11 cellular contexts compared by ENCODE assay signal in genomic region chr2:189109921-189110397, GRCh38.
A peak's percentile ranks its signal among the peaks of the same experiment; 100 is the strongest.
DNase-seq lines count a peak whose midpoint lies in the region; ATAC-seq, FAIRE-seq and TF ChIP-seq lines count a peak whose summit lies in the region.
"Had no signal": no experiment of that assay in that cellular context is flagged by ENCODE, and none has a peak within 500 bp of the region (broad histone marks: within the 10 kb centered on the region; RNA-seq: fewer than 3 reads in every experiment).

No MANE protein-coding gene starts in this region.

- no peaks in the 10 kb centered on the region for H3K9me3 ChIP-seq in GM23248 (ENCODE audit: low read depth)
- no peaks in the 10 kb centered on the region for H3K9me3 ChIP-seq in kidney (ENCODE audit: control insufficient read depth in 1 of 2, low read length in 2 of 2)
- no peaks in the 10 kb centered on the region for H3K9me3 ChIP-seq in gastrocnemius medialis
- no peaks in the 10 kb centered on the region for H3K9me3 ChIP-seq in left ventricle myocardium inferior (replicated peaks)
- H3K9me3 ChIP-seq: suprapubic skin had no signal

- no peak for TF ChIP-seq CTCF in kidney (IDR thresholded peaks at IDR 0.05; ENCODE audit: borderline replicate concordance, extremely low read depth, insufficient read depth)
- no peak for TF ChIP-seq CTCF in gastrocnemius medialis (IDR thresholded peaks at IDR 0.05 in 4 of 5, conservative IDR thresholded peaks at IDR 0.05 in 1 of 5)
- TF ChIP-seq CTCF in left ventricle myocardium inferior (IDR thresholded peaks at IDR 0.05; ENCODE audit: borderline replicate concordance) = no peak

- CTCF ChIA-PET in HEK293T (lab: Yijun Ruan, JAX) = no interaction called here

- ATAC-seq in GM18861 (IDR thresholded peaks at IDR 0.05; ENCODE audit: unreplicated experiment) (peak; percentile 93), HG03378 (IDR thresholded peaks at IDR 0.05; ENCODE audit: unreplicated experiment) (peak; percentile 97), gastrocnemius medialis (no peak)

- H3K4me1 ChIP-seq in GM23248 (ENCODE audit: insufficient read depth) = peaks cover 59% of the 10 kb centered on the region
- no peaks in the 10 kb centered on the region for H3K4me1 ChIP-seq in kidney (ENCODE audit: control insufficient read depth in 1 of 2, insufficient read depth in 1 of 2, low read depth in 1 of 2, low read length in 2 of 2)
- no peaks in the 10 kb centered on the region for H3K4me1 ChIP-seq in gastrocnemius medialis
- no peaks in the 10 kb centered on the region for H3K4me1 ChIP-seq in left ventricle myocardium inferior
- H3K4me1 ChIP-seq: suprapubic skin had no signal

- no peaks in the 10 kb centered on the region for H3K9me2 ChIP-seq in GM23248 (ENCODE audit: insufficient read depth)

- no peak for TF ChIP-seq POLR2A in gastrocnemius medialis (IDR thresholded peaks at IDR 0.05)

- intact Hi-C loops in kidney (cut with DNase I) = no loop called here
- intact Hi-C loops in gastrocnemius medialis (cut with DNase I; ENCODE audit: low total_unique reads) = no loop called here
- intact Hi-C loops in left ventricle myocardium inferior (cut with micrococcal nuclease) = loop anchor here (10.0 kb wide), 1 partner anchor 175 kb away; no protein-coding TSS in a partner anchor

- H4K20me1 ChIP-seq in GM23248 (ENCODE audit: insufficient read depth) = no peaks in the 10 kb centered on the region

- H3K27me3 ChIP-seq in GM23248 (replicated peaks; ENCODE audit: insufficient read depth) (no peaks in the 10 kb centered on the region), gastrocnemius medialis (no peaks in the 10 kb centered on the region), left ventricle myocardium inferior (ENCODE audit: low read depth) (no peaks in the 10 kb centered on the region)
- H3K27me3 ChIP-seq: suprapubic skin had no signal

- H3K4me2 ChIP-seq in GM23248 (ENCODE audit: unreplicated experiment) = peak overlapping the region; percentile 12

- no peak overlapping the region for H2AFZ ChIP-seq in GM23248

- no peak overlapping the region for H3K4me3 ChIP-seq in GM23248
- peak overlapping the region; percentile 33 to 42 for H3K4me3 ChIP-seq in kidney (ENCODE audit: low read length in 2 of 2)
- no peak overlapping the region for H3K4me3 ChIP-seq in gastrocnemius medialis
- no peak overlapping the region for H3K4me3 ChIP-seq in left ventricle myocardium inferior
- H3K4me3 ChIP-seq: skin epidermis, suprapubic skin had no signal

- WGBS in GM23248 (ENCODE audit: low coverage in 1 of 2, low lambda C conversion rate in 2 of 2, missing lambda C conversion rate in 2 of 2), 2 experiments = 25 to 43% methylated on average over 2 of the region's 2 CpGs

- H3K27ac ChIP-seq in GM23248 (peak overlapping the region; percentile 31), kidney (ENCODE audit: low read depth in 2 of 2, low read length in 2 of 2) (no peak overlapping the region), gastrocnemius medialis (no peak overlapping the region), left ventricle myocardium inferior (replicated peaks) (no peak overlapping the region)
- H3K27ac ChIP-seq: skin epidermis, suprapubic skin had no signal

- DNase-seq in GM23248 (no peak), kidney (no peak), gastrocnemius medialis (no peak), HEK293T (ENCODE audit: extremely low spot score) (no peak), NCI-H187 (lab: John Stamatoyannopoulos, UW) (no peak), left ventricle myocardium inferior (no peak)
- DNase-seq: NCI-H2227 treated with DMSO at 0.1 percent for 48 hours had no signal

- peaks cover 94% of the 10 kb centered on the region for H3K79me2 ChIP-seq in GM23248 (ENCODE audit: insufficient read depth)

- peaks cover 25% of the 10 kb centered on the region for H3F3A ChIP-seq in GM23248 (ENCODE audit: insufficient read depth)

- in situ Hi-C loops in GM23248 (cut with MboI) (loop anchor here (10.0 kb wide), 1 partner anchor 175 kb away; no protein-coding TSS in a partner anchor), gastrocnemius medialis (cut with MboI; ENCODE audit: low sequenced_read_pairs in 4 of 4) (loop anchor here in 1 of 4 donors (25.0 kb wide), 1 partner anchor 177 kb away; no protein-coding TSS in a partner anchor)

- POLR2A ChIA-PET in HEK293T (lab: Yijun Ruan, JAX) = no interaction called here

- H3K36me3 ChIP-seq in GM23248 (ENCODE audit: low read depth) (peaks cover 51% of the 10 kb centered on the region), kidney (ENCODE audit: control insufficient read depth in 1 of 2, insufficient read depth in 2 of 2, low read length in 2 of 2) (no peaks in the 10 kb centered on the region), gastrocnemius medialis (no peaks in the 10 kb centered on the region), left ventricle myocardium inferior (no peaks in the 10 kb centered on the region)
- H3K36me3 ChIP-seq: suprapubic skin had no signal

- no peak for FAIRE-seq in kidney (lab: Jason Lieb, UNC)

- H3K9ac ChIP-seq in GM23248 (no peak overlapping the region; the same call in 1 of the 2 replicates), kidney (ENCODE audit: low read length in 2 of 2) (no peak overlapping the region)

TF ChIP-seq in HEK293T, 16 proteins besides CTCF, POLR2A, EP300 and RAD21:
- TF ChIP-seq LEF1 (IDR thresholded peaks at IDR 0.05; ENCODE audit: borderline replicate concordance) = no peak
- no peak for TF ChIP-seq FOXA1 (IDR thresholded peaks at IDR 0.05)
- no peak for TF ChIP-seq CTBP1 (IDR thresholded peaks at IDR 0.05; ENCODE audit: borderline replicate concordance)
- TF ChIP-seq TARDBP (IDR thresholded peaks at IDR 0.05) = no peak
- no peak for TF ChIP-seq FOXM1 (IDR thresholded peaks at IDR 0.05; ENCODE audit: borderline replicate concordance)
- TF ChIP-seq NFRKB (IDR thresholded peaks at IDR 0.05) = no peak
- no peak for TF ChIP-seq ELF4 (IDR thresholded peaks at IDR 0.05)
- TF ChIP-seq HDGF (IDR thresholded peaks at IDR 0.05; ENCODE audit: borderline replicate concordance) = no peak
- TF ChIP-seq SUZ12 (IDR thresholded peaks at IDR 0.05) = no peak
- no peak for TF ChIP-seq BHLHE40 (IDR thresholded peaks at IDR 0.05; ENCODE audit: borderline replicate concordance)
- TF ChIP-seq PKNOX1 (IDR thresholded peaks at IDR 0.05) = no peak
- no peak for TF ChIP-seq SP1 (IDR thresholded peaks at IDR 0.05)
- TF ChIP-seq ZNF384 (IDR thresholded peaks at IDR 0.05) = no peak
- TF ChIP-seq FOXK2 (IDR thresholded peaks at IDR 0.05) = no peak
- TF ChIP-seq ARNT (IDR thresholded peaks at IDR 0.05) = no peak
- no peak for TF ChIP-seq L3MBTL2 (conservative IDR thresholded peaks at IDR 0.05)

Comparison
In these comparisons a context has a peak if more than half of its experiments do, and no peak if none do; other contexts are left out.
1. ATAC-seq: peak in GM18861 (single experiment) and HG03378 (single experiment); none in gastrocnemius medialis (0 of 2).
2. H3K4me3 ChIP-seq: peak in kidney (2 of 2); none in GM23248 (single experiment), gastrocnemius medialis (0 of 4) and left ventricle myocardium inferior (single experiment).